In genomic region chr3:16855497-16855896, GRCh38 we compare ENCODE assay signal across 39 cellular contexts.
"Had no signal": no experiment of that assay in that cellular context is flagged by ENCODE, and none has a peak within 500 bp of the region (broad histone marks: within the 10 kb centered on the region; RNA-seq: fewer than 3 reads in every experiment).

No MANE protein-coding gene starts in this region.

- ATAC-seq: activated naive CD4-positive, alpha-beta T cell treated with anti-CD3 and anti-CD28 coated beads, Interleukin-2, amount 50 U/mL, for 72 hours; activated naive CD8-positive, alpha-beta T cell treated with anti-CD3 and anti-CD28 coated beads, Interleukin-2, amount 50 U/mL, for 24 hours; activated T-cell treated with anti-CD3 and anti-CD28 coated beads, Interleukin-2, amount 50 U/mL, for 4 hours; activated T-cell treated with anti-CD3 and anti-CD28 coated beads, Interleukin-2, amount 50 U/mL, for 72 hours; activated T-helper 17 cell treated with anti-CD3 and anti-CD28 coated beads, Interleukin-2, amount 50 U/mL, for 72 hours; body of pancreas had no signal

- H3K27ac ChIP-seq: adrenal gland, ascending aorta, body of pancreas, brain microvascular endothelial cell, breast epithelium, cardiac muscle cell had no signal

- DNase-seq: activated effector memory CD4-positive, alpha-beta T cell treated with anti-CD3 and anti-CD28 coated beads, Interleukin-2, amount 50 U/mL, for 16 hours; activated effector memory CD4-positive, alpha-beta T cell treated with Interleukin-2 at 50 U/mL for 16 hours; activated gamma-delta T cell; activated gamma-delta T cell treated with Interleukin-2 at 50 U/mL for 16 hours; activated naive CD4-positive, alpha-beta T cell; activated naive CD4-positive, alpha-beta T cell treated with anti-CD3 and anti-CD28 coated beads for 36 hours; activated naive CD4-positive, alpha-beta T cell treated with anti-CD3 and anti-CD28 coated beads, Interleukin-2, amount 10 ng/mL, durations not matched to agents 7 days and 5 days; activated naive CD4-positive, alpha-beta T cell treated with anti-CD3 and anti-CD28 coated beads, Interleukin-2, amount 50 U/mL, for 16 hours; activated naive CD4-positive, alpha-beta T cell treated with Interleukin-2 at 50 U/mL for 16 hours; activated naive CD8-positive, alpha-beta T cell treated with anti-CD3 and anti-CD28 coated beads for 36 hours; activated naive CD8-positive, alpha-beta T cell treated with anti-CD3 and anti-CD28 coated beads, Interleukin-2, amount 10 ng/mL, durations not matched to agents 7 days and 5 days; activated naive CD8-positive, alpha-beta T cell treated with anti-CD3 and anti-CD28 coated beads, Interleukin-2, amount 50 U/mL, for 24 hours; activated T-cell treated with anti-CD3 and anti-CD28 coated beads, Interleukin-2, amount 50 U/mL, for 24 hours; activated T-cell treated with anti-CD3 and anti-CD28 coated beads, Interleukin-2, amount 50 U/mL, for 4 hours; activated T-cell treated with anti-CD3 and anti-CD28 coated beads, Interleukin-2, amount 50 U/mL, for 48 hours; activated T-cell treated with anti-CD3 and anti-CD28 coated beads, Interleukin-2, amount 50 U/mL, for 72 hours; adrenal gland; amniotic stem cell; amygdala; anterior cingulate cortex; aorta; body of pancreas; brain microvascular endothelial cell; caudate nucleus; central memory CD4-positive, alpha-beta T cell; cerebellar nuclear complex had no signal

- H3K36me3 Mint-ChIP-seq: activated naive CD4-positive, alpha-beta T cell treated with anti-CD3 and anti-CD28 coated beads, Interleukin-2, amount 50 U/mL, for 24 hours; activated naive CD8-positive, alpha-beta T cell; activated naive CD8-positive, alpha-beta T cell treated with anti-CD3 and anti-CD28 coated beads for 36 hours; activated naive CD8-positive, alpha-beta T cell treated with anti-CD3 and anti-CD28 coated beads, Interleukin-2, amount 10 ng/mL, durations not matched to agents 7 days and 5 days; brain had no signal

- H3K4me3 ChIP-seq: adrenal gland, ascending aorta, body of pancreas, breast epithelium, cardiac muscle cell had no signal

- H3K36me3 ChIP-seq: adrenal gland, ascending aorta, brain microvascular endothelial cell, breast epithelium, cardiac muscle cell had no signal

- H3K9me3 ChIP-seq: adrenal gland, ascending aorta, body of pancreas, breast epithelium had no signal

- H3K27me3 ChIP-seq: adrenal gland, ascending aorta, body of pancreas, brain microvascular endothelial cell, breast epithelium, cardiac muscle cell had no signal

- H3K27me3 Mint-ChIP-seq: activated naive CD4-positive, alpha-beta T cell treated with anti-CD3 and anti-CD28 coated beads, Interleukin-2, amount 50 U/mL, for 24 hours; activated naive CD8-positive, alpha-beta T cell; activated naive CD8-positive, alpha-beta T cell treated with anti-CD3 and anti-CD28 coated beads, Interleukin-2, amount 10 ng/mL, durations not matched to agents 7 days and 5 days; activated naive CD8-positive, alpha-beta T cell treated with anti-CD3 and anti-CD28 coated beads, Interleukin-2, amount 50 U/mL, for 24 hours; activated T-cell treated with anti-CD3 and anti-CD28 coated beads, Interleukin-2, amount 50 U/mL, for 24 hours; activated T-helper 17 cell treated with anti-CD3 and anti-CD28 coated beads, Interleukin-2, amount 50 U/mL, for 72 hours; brain; central memory CD8-positive, alpha-beta T cell had no signal

- H3K27ac Mint-ChIP-seq: activated naive CD4-positive, alpha-beta T cell treated with anti-CD3 and anti-CD28 coated beads for 36 hours; activated naive CD4-positive, alpha-beta T cell treated with anti-CD3 and anti-CD28 coated beads, Interleukin-2, amount 10 ng/mL, durations not matched to agents 7 days and 5 days; activated naive CD4-positive, alpha-beta T cell treated with anti-CD3 and anti-CD28 coated beads, Interleukin-2, amount 50 U/mL, for 24 hours; activated naive CD4-positive, alpha-beta T cell treated with anti-CD3 and anti-CD28 coated beads, Interleukin-2, amount 50 U/mL, for 72 hours; activated naive CD8-positive, alpha-beta T cell; activated naive CD8-positive, alpha-beta T cell treated with anti-CD3 and anti-CD28 coated beads for 36 hours; activated naive CD8-positive, alpha-beta T cell treated with anti-CD3 and anti-CD28 coated beads, Interleukin-2, amount 10 ng/mL, durations not matched to agents 7 days and 5 days; activated naive CD8-positive, alpha-beta T cell treated with anti-CD3 and anti-CD28 coated beads, Interleukin-2, amount 50 U/mL, for 24 hours; activated T-cell treated with anti-CD3 and anti-CD28 coated beads, Interleukin-2, amount 50 U/mL, for 24 hours; activated T-cell treated with anti-CD3 and anti-CD28 coated beads, Interleukin-2, amount 50 U/mL, for 72 hours; activated T-helper 1 cell treated with anti-CD3 and anti-CD28 coated beads, Interleukin-12 subunit alpha, Interleukin-12 subunit beta, Interleukin-2, Interleukin-4 antibody, amounts not matched to agents 30 ng/mL and 10 ng/mL and 1 ng/mL, durations not matched to agents 14 hours and 24 hours and 36 hours; activated T-helper 17 cell treated with anti-CD3 and anti-CD28 coated beads, Interleukin-2, amount 50 U/mL, for 72 hours; activated T-helper 2 cell treated with anti-CD3 and anti-CD28 coated beads, Interferon-gamma antibody, Interleukin-2, Interleukin-4, amounts not matched to agents 10 μg/mL and 5 μg/mL and 100 μg/mL, durations not matched to agents 14 hours and 24 hours and 36 hours; brain had no signal

- H3K4me1 ChIP-seq: adrenal gland, ascending aorta, body of pancreas, breast epithelium had no signal

- FAIRE-seq: astrocyte, bronchial epithelial cell had no signal

- H3K4me3 Mint-ChIP-seq: activated naive CD4-positive, alpha-beta T cell treated with anti-CD3 and anti-CD28 coated beads for 36 hours; activated naive CD4-positive, alpha-beta T cell treated with anti-CD3 and anti-CD28 coated beads, Interleukin-2, amount 10 ng/mL, durations not matched to agents 7 days and 5 days; activated naive CD4-positive, alpha-beta T cell treated with anti-CD3 and anti-CD28 coated beads, Interleukin-2, amount 50 U/mL, for 24 hours; activated naive CD8-positive, alpha-beta T cell; activated naive CD8-positive, alpha-beta T cell treated with anti-CD3 and anti-CD28 coated beads for 36 hours; activated naive CD8-positive, alpha-beta T cell treated with anti-CD3 and anti-CD28 coated beads, Interleukin-2, amount 10 ng/mL, durations not matched to agents 7 days and 5 days; activated naive CD8-positive, alpha-beta T cell treated with anti-CD3 and anti-CD28 coated beads, Interleukin-2, amount 50 U/mL, for 24 hours; activated T-cell treated with anti-CD3 and anti-CD28 coated beads, Interleukin-2, amount 50 U/mL, for 24 hours; activated T-cell treated with anti-CD3 and anti-CD28 coated beads, Interleukin-2, amount 50 U/mL, for 4 hours; activated T-cell treated with anti-CD3 and anti-CD28 coated beads, Interleukin-2, amount 50 U/mL, for 72 hours; activated T-helper 1 cell treated with anti-CD3 and anti-CD28 coated beads, Interleukin-12 subunit alpha, Interleukin-12 subunit beta, Interleukin-2, Interleukin-4 antibody, amounts not matched to agents 30 ng/mL and 10 ng/mL and 1 ng/mL, durations not matched to agents 14 hours and 24 hours and 36 hours; activated T-helper 17 cell treated with anti-CD3 and anti-CD28 coated beads, Interleukin-2, amount 50 U/mL, for 72 hours; brain; central memory CD8-positive, alpha-beta T cell had no signal

- H3K4me1 Mint-ChIP-seq: activated naive CD8-positive, alpha-beta T cell treated with anti-CD3 and anti-CD28 coated beads, Interleukin-2, amount 10 ng/mL, durations not matched to agents 7 days and 5 days had no signal

- H3K9me3 Mint-ChIP-seq: activated naive CD4-positive, alpha-beta T cell treated with anti-CD3 and anti-CD28 coated beads for 36 hours; activated naive CD4-positive, alpha-beta T cell treated with anti-CD3 and anti-CD28 coated beads, Interleukin-2, amount 10 ng/mL, durations not matched to agents 7 days and 5 days; activated naive CD4-positive, alpha-beta T cell treated with anti-CD3 and anti-CD28 coated beads, Interleukin-2, amount 50 U/mL, for 24 hours; activated naive CD8-positive, alpha-beta T cell treated with anti-CD3 and anti-CD28 coated beads for 36 hours; activated naive CD8-positive, alpha-beta T cell treated with anti-CD3 and anti-CD28 coated beads, Interleukin-2, amount 10 ng/mL, durations not matched to agents 7 days and 5 days; activated naive CD8-positive, alpha-beta T cell treated with anti-CD3 and anti-CD28 coated beads, Interleukin-2, amount 50 U/mL, for 24 hours; activated T-cell treated with anti-CD3 and anti-CD28 coated beads, Interleukin-2, amount 50 U/mL, for 24 hours; activated T-cell treated with anti-CD3 and anti-CD28 coated beads, Interleukin-2, amount 50 U/mL, for 4 hours; activated T-cell treated with anti-CD3 and anti-CD28 coated beads, Interleukin-2, amount 50 U/mL, for 72 hours; activated T-helper 1 cell treated with anti-CD3 and anti-CD28 coated beads, Interleukin-12 subunit alpha, Interleukin-12 subunit beta, Interleukin-2, Interleukin-4 antibody, amounts not matched to agents 30 ng/mL and 10 ng/mL and 1 ng/mL, durations not matched to agents 14 hours and 24 hours and 36 hours; activated T-helper 2 cell treated with anti-CD3 and anti-CD28 coated beads, Interferon-gamma antibody, Interleukin-2, Interleukin-4, amounts not matched to agents 10 μg/mL and 5 μg/mL and 100 μg/mL, durations not matched to agents 14 hours and 24 hours and 36 hours; brain; central memory CD8-positive, alpha-beta T cell had no signal
